10 cellular contexts compared by ENCODE assay signal in the genomic region with DNA sequence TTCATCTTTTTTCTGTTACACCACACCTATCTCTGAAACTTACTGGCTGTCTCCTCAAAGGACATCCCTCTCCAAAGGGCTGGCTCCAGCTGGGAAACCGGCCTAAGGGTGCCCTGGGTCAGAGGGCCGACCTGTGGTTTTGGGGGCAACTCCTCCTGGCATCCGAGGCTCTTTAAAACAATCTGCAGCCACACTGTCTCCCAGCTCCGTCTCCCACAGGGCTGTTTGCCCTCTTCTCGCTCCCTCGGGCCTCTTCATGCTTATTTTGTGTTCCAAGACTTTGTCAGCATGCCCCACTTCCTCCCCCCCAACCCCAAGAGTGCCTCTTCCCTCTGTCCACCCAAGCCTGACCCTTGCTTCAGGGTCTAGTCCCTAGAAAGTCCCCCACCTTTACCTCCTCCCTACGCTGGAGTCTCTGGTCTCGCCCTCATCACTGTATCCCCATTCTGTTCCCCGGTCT. TPM values are rescaled to one million over a fixed set of nuclear protein-coding genes. Genes with fewer than 3 reads are reported as not detected.
DNase-seq lines count a peak whose midpoint lies in the region; ATAC-seq, FAIRE-seq and TF ChIP-seq lines count a peak whose summit lies in the region.
"Had no signal": no experiment of that assay in that cellular context is flagged by ENCODE, and none has a peak within 500 bp of the region (broad histone marks: within the 10 kb centered on the region; RNA-seq: fewer than 3 reads in every experiment).

No MANE protein-coding gene starts in this region.

- peak overlapping the region; percentile 81 for H3K4me3 ChIP-seq in CD8-positive, alpha-beta memory T cell (ENCODE audit: low read length)
- H3K4me3 ChIP-seq in GM12878 (peak overlapping the region; percentile 89), MG63 (no peak overlapping the region)

- peak overlapping the region; percentile 86 to 100 (median 96) for H3K27ac Mint-ChIP-seq in CD8-positive, alpha-beta memory T cell
- peak overlapping the region; percentile 98 to 100 (median 100) for H3K27ac Mint-ChIP-seq in IgD-negative memory B cell
- H3K27ac Mint-ChIP-seq in natural killer cell treated with Interleukin-12 subunit alpha and Interleukin-12 subunit beta and Interleukin-15 and Interleukin-18, amount 100 ng/mL, for 72 hours, result peak overlapping the region; percentile 100

- no peaks in the 10 kb centered on the region for H4K20me1 ChIP-seq in GM12878 (ENCODE audit: control insufficient read depth, insufficient read depth)

- no peak for FAIRE-seq in GM12878 (lab: Jason Lieb, UNC)

- peak overlapping the region; percentile 82 for H3K9ac ChIP-seq in GM12878 (ENCODE audit: control insufficient read depth, insufficient read depth, low read length)

- no peaks in the 10 kb centered on the region for H3K27me3 ChIP-seq in CD8-positive, alpha-beta memory T cell (ENCODE audit: insufficient read depth, low read length, poor library complexity, severe bottlenecking)
- H3K27me3 ChIP-seq in GM12878 (replicated peaks in 1 of 2; ENCODE audit: control insufficient read depth in 2 of 2, insufficient read depth in 2 of 2, low read length in 1 of 2), result no peaks in the 10 kb centered on the region
- no peaks in the 10 kb centered on the region for H3K27me3 ChIP-seq in MG63
- H3K27me3 ChIP-seq: right atrium auricular region had no signal

- H3K9me3 ChIP-seq in CD8-positive, alpha-beta memory T cell (ENCODE audit: low read length), result no peaks in the 10 kb centered on the region
- no peaks in the 10 kb centered on the region for H3K9me3 ChIP-seq in GM12878 (replicated peaks; ENCODE audit: control insufficient read depth, insufficient read depth, low read length)
- no peaks in the 10 kb centered on the region for H3K9me3 ChIP-seq in MG63
- H3K9me3 ChIP-seq: right atrium auricular region had no signal

- no peak for TF ChIP-seq POLR2A in GM12878 (IDR thresholded peaks at IDR 0.05; ENCODE audit: low read depth, low read length)

- CTCF ChIA-PET in CD8-positive, alpha-beta memory T cell (lab: Charles Lee), result interaction anchor here (1.1 to 18.5 kb wide), 9 partner anchors 10 to 421 kb away, joined by 3 to 1086 read pairs (median 19); partner anchors contain the start of gene C15orf39
- CTCF ChIA-PET in GM12878 (lab: Yijun Ruan, JAX), result interaction anchor here (0.8 to 25.9 kb wide), 13 partner anchors 5 to 398 kb away, joined by 3 to 1288 read pairs (median 5); partner anchors contain the start of gene CSK

- peak overlapping the region; percentile 66 for H3K27ac ChIP-seq in CD8-positive, alpha-beta memory T cell (ENCODE audit: low read depth, low read length)
- peak overlapping the region; percentile 93 for H3K27ac ChIP-seq in GM12878 (ENCODE audit: control insufficient read depth, insufficient read depth)

- no peak for TF ChIP-seq CTCF in GM12878 (IDR thresholded peaks at IDR 0.05 in 2 of 3, conservative IDR thresholded peaks at IDR 0.05 in 1 of 3; ENCODE audit: control insufficient read depth in 2 of 3, extremely low read depth in 1 of 3, insufficient read depth in 1 of 3, low read depth in 3 of 3, low read length in 3 of 3)

- H2AFZ ChIP-seq in GM12878 (ENCODE audit: control insufficient read depth, low read depth, low read length), result no peak overlapping the region; the same call in 1 of the 2 replicates

- H3K27me3 Mint-ChIP-seq in CD8-positive, alpha-beta memory T cell, result peaks cover 0 to 5% of the 10 kb centered on the region in 2 donors
- no peaks in the 10 kb centered on the region for H3K27me3 Mint-ChIP-seq in IgD-negative memory B cell
- no peaks in the 10 kb centered on the region for H3K27me3 Mint-ChIP-seq in natural killer cell treated with Interleukin-12 subunit alpha and Interleukin-12 subunit beta and Interleukin-15 and Interleukin-18, amount 100 ng/mL, for 72 hours

- SMC1A ChIA-PET in GM12878 (lab: Charles Lee; ENCODE audit: uncharacterized antibody, unreplicated experiment), result interaction anchor here (0.7 to 17.6 kb wide), 8 partner anchors 9 to 395 kb away, joined by 3 to 811 read pairs (median 8); partner anchors contain the start of gene FAM219B

- H3K9me3 Mint-ChIP-seq in CD8-positive, alpha-beta memory T cell, result no peaks in the 10 kb centered on the region
- no peaks in the 10 kb centered on the region for H3K9me3 Mint-ChIP-seq in IgD-negative memory B cell
- H3K9me3 Mint-ChIP-seq in natural killer cell treated with Interleukin-12 subunit alpha and Interleukin-12 subunit beta and Interleukin-15 and Interleukin-18, amount 100 ng/mL, for 72 hours, result no peaks in the 10 kb centered on the region

- H3K36me3 ChIP-seq in CD8-positive, alpha-beta memory T cell (ENCODE audit: insufficient read depth, low read length), result no peaks in the 10 kb centered on the region
- H3K36me3 ChIP-seq in GM12878 (ENCODE audit: control insufficient read depth in 2 of 2, insufficient read depth in 2 of 2, low read length in 1 of 2), result no peaks in the 10 kb centered on the region; a peak in 1 of 4 replicates
- H3K36me3 ChIP-seq in MG63, result peaks cover 19% of the 10 kb centered on the region
- H3K36me3 ChIP-seq: right atrium auricular region had no signal

- peak overlapping the region; percentile 99 for H3K4me2 ChIP-seq in GM12878 (ENCODE audit: control insufficient read depth, insufficient read depth)

- peaks cover 0 to 27% (median 2%) of the 10 kb centered on the region in 3 donors for H3K36me3 Mint-ChIP-seq in CD8-positive, alpha-beta memory T cell
- H3K36me3 Mint-ChIP-seq in IgD-negative memory B cell, result no peaks in the 10 kb centered on the region
- H3K36me3 Mint-ChIP-seq in natural killer cell treated with Interleukin-12 subunit alpha and Interleukin-12 subunit beta and Interleukin-15 and Interleukin-18, amount 100 ng/mL, for 72 hours, result peaks cover 6% of the 10 kb centered on the region

- H3K79me2 ChIP-seq in GM12878 (ENCODE audit: control insufficient read depth, insufficient read depth, low read length), result peaks cover 55% of the 10 kb centered on the region

- no peak for TF ChIP-seq RAD21 in GM12878 (IDR thresholded peaks at IDR 0.05; ENCODE audit: insufficient read depth, low read depth, low read length)

- peak overlapping the region; percentile 80 to 98 (median 95) for H3K4me3 Mint-ChIP-seq in CD8-positive, alpha-beta memory T cell
- peak overlapping the region; percentile 90 to 98 (median 95) for H3K4me3 Mint-ChIP-seq in IgD-negative memory B cell
- peak overlapping the region; percentile 96 for H3K4me3 Mint-ChIP-seq in natural killer cell treated with Interleukin-12 subunit alpha and Interleukin-12 subunit beta and Interleukin-15 and Interleukin-18, amount 100 ng/mL, for 72 hours

- POLR2A ChIA-PET in CD8-positive, alpha-beta memory T cell (lab: Charles Lee), result interaction anchor here (0.5 to 6.4 kb wide), 10 partner anchors 7 to 192 kb away, joined by 3 to 89 read pairs (median 8); no protein-coding TSS in a partner anchor
- POLR2A ChIA-PET in GM12878 (lab: Charles Lee), result interaction anchor here (0.5 to 17.5 kb wide), 8 partner anchors 8 to 396 kb away, joined by 3 to 602 read pairs (median 6); partner anchors contain the start of genes CLK3 and CSK

- ATAC-seq in GM12878 (no peak; the same call in 2 of the 3 replicates), GM18907 (IDR thresholded peaks at IDR 0.05; ENCODE audit: unreplicated experiment) (no peak)
- no peak for ATAC-seq in natural killer cell treated with Interleukin-12 subunit alpha and Interleukin-12 subunit beta and Interleukin-15 and Interleukin-18, amount 100 ng/mL, for 72 hours

- peaks cover 72 to 82% (median 74%) of the 10 kb centered on the region in 3 donors for H3K4me1 Mint-ChIP-seq in CD8-positive, alpha-beta memory T cell
- H3K4me1 Mint-ChIP-seq in IgD-negative memory B cell, result peaks cover 54 to 71% (median 66%) of the 10 kb centered on the region in 3 donors
- H3K4me1 Mint-ChIP-seq in natural killer cell treated with Interleukin-12 subunit alpha and Interleukin-12 subunit beta and Interleukin-15 and Interleukin-18, amount 100 ng/mL, for 72 hours (ENCODE audit: low read depth in 2 of 2), result peaks cover 72 to 84% of the 10 kb centered on the region in 2 donors

- BruUV-seq in GM12878 (replicated peaks; lab: Mats Ljungman, UMichigan), result no TSS peak

- no peak for DNase-seq in CD8-positive, alpha-beta memory T cell
- DNase-seq in GM12878 (ENCODE audit: low read depth, low spot score) (no peak), MG63 (no peak), NCI-H2081 (lab: John Stamatoyannopoulos, UW) (no peak), NCI-H510A treated with DMSO at 0.1 percent for 48 hours (lab: John Stamatoyannopoulos, UW) (no peak)
- DNase-seq in natural killer cell treated with Interleukin-12 subunit alpha and Interleukin-12 subunit beta and Interleukin-15 and Interleukin-18, amount 100 ng/mL, for 72 hours (ENCODE audit: low spot score), result no peak
- DNase-seq: DMS79 had no signal

- intact Hi-C loops in GM12878 (cut with micrococcal nuclease; ENCODE audit: unreplicated experiment), result no loop called here

- 0 out of 4 replicates have a peak, but pooled peaks of 1 of the 2 experiments have one; percentile 9 for TF ChIP-seq EP300 in GM12878 (IDR thresholded peaks at IDR 0.05; ENCODE audit: borderline replicate concordance in 1 of 2, control insufficient read depth in 1 of 2, low read depth in 2 of 2, low read length in 2 of 2)

- RAD21 ChIA-PET in GM12878 (lab: Charles Lee; ENCODE audit: unreplicated experiment), result interaction anchor here (0.6 to 25.2 kb wide), 8 partner anchors 1 to 395 kb away, joined by 3 to 1186 read pairs (median 6); partner anchors contain the start of genes CSK and SCAMP2

- peaks cover 66% of the 10 kb centered on the region for H3K4me1 ChIP-seq in CD8-positive, alpha-beta memory T cell (ENCODE audit: insufficient read depth, low read length)
- H3K4me1 ChIP-seq in GM12878 (ENCODE audit: control insufficient read depth, insufficient read depth, low read length), result peaks cover 63% of the 10 kb centered on the region

- under 1% methylated on average over 9 of the region's 9 CpGs for WGBS in GM12878 (ENCODE audit: insufficient coverage, insufficient replicate concordance, low lambda C conversion rate, missing lambda C conversion rate)

- in situ Hi-C loops in GM12878 (cut with MboI), result loop anchor here (5.0 kb wide), 1 partner anchor 383 kb away; no protein-coding TSS in a partner anchor

RNA-seq across cellular contexts. Expression of gene CSK, which starts 1.3 kb away (rescaled TPM):
- total RNA-seq in CD8-positive, alpha-beta memory T cell, result 100 to 1,000 TPM; 288 to 294 TPM
- polyA plus RNA-seq in CD8-positive, alpha-beta memory T cell, result 154 TPM
- polyA plus RNA-seq in IgD-negative memory B cell (214 TPM), GM12878 (2011; rRNA removed) (54.2 and 107 TPM in 2 replicates), GM12878 (2014; fragmentation: Illumina TruSeq; extraction: Trizol) (39.6 and 132 TPM in 2 replicates), GM12878 (2014; fragmentation: Nextera tagmentation; extraction: Ambion mirVana) (10 to 100 TPM in 1 of 2 experiments, 1 to 10 TPM in 1; 3.4 to 11.5 TPM), GM12878 (2014; rRNA removed) (134 and 172 TPM in 2 replicates), GM12878 (2016; fragmentation: Nextera tagmentation; extraction: Ambion mirVana) (10 to 100 TPM; 53.4 to 74.3 TPM)
- 239 and 258 TPM in 2 replicates for total RNA-seq in GM12878 (2013; cell fraction: nucleolus; rRNA removed)
- total RNA-seq in GM12878 (2014; rRNA removed) (70.9 and 77.3 TPM in 2 replicates), GM12878 (2014; rRNA removed; fragmentation: Illumina TruSeq; extraction: Trizol) (68.1 and 70.9 TPM in 2 replicates), GM12878 (2021) (313 and 327 TPM in 2 replicates)
- 88.8 TPM for polyA plus RNA-seq in GM12878 (2011; ENCODE audit: low read depth)
- 137 and 141 TPM in 2 replicates for polyA plus RNA-seq in GM12878 (2011; cell fraction: cytosol; rRNA removed)
- polyA plus RNA-seq in GM12878 (2011; cell fraction: nucleus; rRNA removed), result 436 and 515 TPM in 2 replicates
- 170 and 175 TPM in 2 replicates for polyA plus RNA-seq in GM12878 (2012)
- polyA minus RNA-seq in GM12878 (2011; rRNA and poly(A)+ RNA removed), result 134 and 177 TPM in 2 replicates
- polyA minus RNA-seq in GM12878 (2011; cell fraction: cytosol; rRNA and poly(A)+ RNA removed), result 98.8 and 103 TPM in 2 replicates
- polyA minus RNA-seq in GM12878 (2011; cell fraction: nucleus; rRNA and poly(A)+ RNA removed), result 80.9 and 166 TPM in 2 replicates
- 100 to 1,000 TPM; 323 TPM for total RNA-seq in natural killer cell treated with Interleukin-12 subunit alpha and Interleukin-12 subunit beta and Interleukin-15 and Interleukin-18, amount 100 ng/mL, for 72 hours
- 42.0 and 57.2 TPM in 2 replicates for total RNA-seq in MG63 (2014; rRNA removed; shearing (Covaris generic); ENCODE audit: low replicate concordance)

RNA-seq across cellular contexts. Expression of gene CYP1A2, which starts 31.9 kb away (rescaled TPM):
- total RNA-seq in CD8-positive, alpha-beta memory T cell, result not detected
- polyA plus RNA-seq in CD8-positive, alpha-beta memory T cell, result not detected
- polyA plus RNA-seq in IgD-negative memory B cell (not detected), GM12878 (2011; rRNA removed) (0.03 TPM in 1 of 2 replicates, not detected in the other), GM12878 (2014; fragmentation: Illumina TruSeq; extraction: Trizol) (not detected in 2 replicates), GM12878 (2014; fragmentation: Nextera tagmentation; extraction: Ambion mirVana) (not detected), GM12878 (2014; rRNA removed) (not detected in 2 replicates), GM12878 (2016; fragmentation: Nextera tagmentation; extraction: Ambion mirVana) (under 1 TPM; 0.05 to 0.09 TPM)
- total RNA-seq in GM12878 (2013; cell fraction: nucleolus; rRNA removed), result not detected in 2 replicates
- total RNA-seq in GM12878 (2014; rRNA removed) (not detected in 2 replicates), GM12878 (2014; rRNA removed; fragmentation: Illumina TruSeq; extraction: Trizol) (not detected in 2 replicates), GM12878 (2021) (not detected in 2 replicates)
- not detected for polyA plus RNA-seq in GM12878 (2011; ENCODE audit: low read depth)
- not detected in 2 replicates for polyA plus RNA-seq in GM12878 (2011; cell fraction: cytosol; rRNA removed)
- not detected in 2 replicates for polyA plus RNA-seq in GM12878 (2011; cell fraction: nucleus; rRNA removed)
- polyA plus RNA-seq in GM12878 (2012), result not detected in 2 replicates
- not detected in 2 replicates for polyA minus RNA-seq in GM12878 (2011; rRNA and poly(A)+ RNA removed)
- not detected in 2 replicates for polyA minus RNA-seq in GM12878 (2011; cell fraction: cytosol; rRNA and poly(A)+ RNA removed)
- not detected in 2 replicates for polyA minus RNA-seq in GM12878 (2011; cell fraction: nucleus; rRNA and poly(A)+ RNA removed)
- not detected for total RNA-seq in natural killer cell treated with Interleukin-12 subunit alpha and Interleukin-12 subunit beta and Interleukin-15 and Interleukin-18, amount 100 ng/mL, for 72 hours
- 0.23 TPM in 1 of 2 replicates, not detected in the other for total RNA-seq in MG63 (2014; rRNA removed; shearing (Covaris generic); ENCODE audit: low replicate concordance)
- total RNA-seq: right atrium auricular region had no signal

RNA-seq across cellular contexts. Expression of gene LMAN1L, which starts 32.1 kb away (rescaled TPM):
- total RNA-seq in CD8-positive, alpha-beta memory T cell, result under 1 TPM in 1 of 2 experiments, not detected in 1; 0.27 TPM
- not detected for polyA plus RNA-seq in CD8-positive, alpha-beta memory T cell
- polyA plus RNA-seq in IgD-negative memory B cell (not detected), GM12878 (2011; rRNA removed) (not detected in 2 replicates), GM12878 (2014; fragmentation: Illumina TruSeq; extraction: Trizol) (not detected in 2 replicates), GM12878 (2014; fragmentation: Nextera tagmentation; extraction: Ambion mirVana) (not detected), GM12878 (2014; rRNA removed) (not detected in 2 replicates), GM12878 (2016; fragmentation: Nextera tagmentation; extraction: Ambion mirVana) (not detected)
- 0.47 and 0.61 TPM in 2 replicates for total RNA-seq in GM12878 (2013; cell fraction: nucleolus; rRNA removed)
- total RNA-seq in GM12878 (2014; rRNA removed) (not detected in 2 replicates), GM12878 (2014; rRNA removed; fragmentation: Illumina TruSeq; extraction: Trizol) (not detected in 2 replicates), GM12878 (2021) (not detected in 2 replicates)
- not detected for polyA plus RNA-seq in GM12878 (2011; ENCODE audit: low read depth)
- not detected in 2 replicates for polyA plus RNA-seq in GM12878 (2011; cell fraction: cytosol; rRNA removed)
- polyA plus RNA-seq in GM12878 (2011; cell fraction: nucleus; rRNA removed), result 0.16 and 0.76 TPM in 2 replicates
- polyA plus RNA-seq in GM12878 (2012), result 0.20 and 0.32 TPM in 2 replicates
- polyA minus RNA-seq in GM12878 (2011; rRNA and poly(A)+ RNA removed), result 0.29 TPM in 1 of 2 replicates, not detected in the other
- polyA minus RNA-seq in GM12878 (2011; cell fraction: cytosol; rRNA and poly(A)+ RNA removed), result not detected in 2 replicates
- not detected in 2 replicates for polyA minus RNA-seq in GM12878 (2011; cell fraction: nucleus; rRNA and poly(A)+ RNA removed)
- total RNA-seq in natural killer cell treated with Interleukin-12 subunit alpha and Interleukin-12 subunit beta and Interleukin-15 and Interleukin-18, amount 100 ng/mL, for 72 hours, result 1 to 10 TPM; 3.4 to 4.9 TPM
- not detected in 2 replicates for total RNA-seq in MG63 (2014; rRNA removed; shearing (Covaris generic); ENCODE audit: low replicate concordance)

RNA-seq across cellular contexts. Expression of gene CPLX3, which starts 45.9 kb away (rescaled TPM):
- not detected for total RNA-seq in CD8-positive, alpha-beta memory T cell
- not detected for polyA plus RNA-seq in CD8-positive, alpha-beta memory T cell
- polyA plus RNA-seq in IgD-negative memory B cell, result not detected
- total RNA-seq in GM12878 (2013; cell fraction: nucleolus; rRNA removed), result not detected in 2 replicates
- total RNA-seq in GM12878 (2014; rRNA removed), result 0.11 TPM in 1 of 2 replicates, not detected in the other
- total RNA-seq in GM12878 (2014; rRNA removed; fragmentation: Illumina TruSeq; extraction: Trizol), result not detected in 2 replicates
- total RNA-seq in GM12878 (2021), result not detected in 2 replicates
- not detected for polyA plus RNA-seq in GM12878 (2011; ENCODE audit: low read depth)
- not detected in 2 replicates for polyA plus RNA-seq in GM12878 (2011; rRNA removed)
- not detected in 2 replicates for polyA plus RNA-seq in GM12878 (2011; cell fraction: cytosol; rRNA removed)
- polyA plus RNA-seq in GM12878 (2011; cell fraction: nucleus; rRNA removed), result 0.16 and 0.24 TPM in 2 replicates
- polyA plus RNA-seq in GM12878 (2012), result not detected in 2 replicates
- polyA plus RNA-seq in GM12878 (2014; fragmentation: Illumina TruSeq; extraction: Trizol), result not detected in 2 replicates
- under 1 TPM in 1 of 2 experiments, not detected in 1; 0.02 TPM for polyA plus RNA-seq in GM12878 (2014; fragmentation: Nextera tagmentation; extraction: Ambion mirVana)
- 0.04 TPM in 1 of 2 replicates, not detected in the other for polyA plus RNA-seq in GM12878 (2014; rRNA removed)
- polyA plus RNA-seq in GM12878 (2016; fragmentation: Nextera tagmentation; extraction: Ambion mirVana), result not detected
- not detected in 2 replicates for polyA minus RNA-seq in GM12878 (2011; rRNA and poly(A)+ RNA removed)
- polyA minus RNA-seq in GM12878 (2011; cell fraction: cytosol; rRNA and poly(A)+ RNA removed), result not detected in 2 replicates
- polyA minus RNA-seq in GM12878 (2011; cell fraction: nucleus; rRNA and poly(A)+ RNA removed), result not detected in 2 replicates
- 1 to 10 TPM in 1 of 2 donors, under 1 TPM in 1; 0.43 to 1.7 TPM for total RNA-seq in natural killer cell treated with Interleukin-12 subunit alpha and Interleukin-12 subunit beta and Interleukin-15 and Interleukin-18, amount 100 ng/mL, for 72 hours
- total RNA-seq in MG63 (2014; rRNA removed; shearing (Covaris generic); ENCODE audit: low replicate concordance), result not detected in 2 replicates

RNA-seq across cellular contexts. Expression of gene CYP1A1, which starts 55.2 kb away (rescaled TPM):
- total RNA-seq in CD8-positive, alpha-beta memory T cell, result 1 to 10 TPM; 2.4 to 2.6 TPM
- polyA plus RNA-seq in CD8-positive, alpha-beta memory T cell, result 0.09 TPM
- polyA plus RNA-seq in IgD-negative memory B cell (not detected), GM12878 (2011; rRNA removed) (0.05 and 0.29 TPM in 2 replicates), GM12878 (2014; fragmentation: Illumina TruSeq; extraction: Trizol) (0.04 TPM in 1 of 2 replicates, not detected in the other), GM12878 (2014; fragmentation: Nextera tagmentation; extraction: Ambion mirVana) (not detected), GM12878 (2014; rRNA removed) (0.04 and 0.22 TPM in 2 replicates), GM12878 (2016; fragmentation: Nextera tagmentation; extraction: Ambion mirVana) (under 1 TPM in 1 of 2 experiments, not detected in 1; 0.71 TPM)
- 0.37 and 0.65 TPM in 2 replicates for total RNA-seq in GM12878 (2013; cell fraction: nucleolus; rRNA removed)
- total RNA-seq in GM12878 (2014; rRNA removed) (0.28 TPM in 1 of 2 replicates, not detected in the other), GM12878 (2014; rRNA removed; fragmentation: Illumina TruSeq; extraction: Trizol) (0.09 TPM in 1 of 2 replicates, not detected in the other), GM12878 (2021) (not detected in 2 replicates)
- 0.31 TPM for polyA plus RNA-seq in GM12878 (2011; ENCODE audit: low read depth)
- 0.12 and 0.25 TPM in 2 replicates for polyA plus RNA-seq in GM12878 (2011; cell fraction: cytosol; rRNA removed)
- polyA plus RNA-seq in GM12878 (2011; cell fraction: nucleus; rRNA removed), result 0.19 and 0.30 TPM in 2 replicates
- 0.41 and 0.60 TPM in 2 replicates for polyA plus RNA-seq in GM12878 (2012)
- polyA minus RNA-seq in GM12878 (2011; rRNA and poly(A)+ RNA removed), result 0.41 TPM in 1 of 2 replicates, not detected in the other
- polyA minus RNA-seq in GM12878 (2011; cell fraction: cytosol; rRNA and poly(A)+ RNA removed), result not detected in 2 replicates
- polyA minus RNA-seq in GM12878 (2011; cell fraction: nucleus; rRNA and poly(A)+ RNA removed), result 0.36 TPM in 1 of 2 replicates, not detected in the other
- total RNA-seq in natural killer cell treated with Interleukin-12 subunit alpha and Interleukin-12 subunit beta and Interleukin-15 and Interleukin-18, amount 100 ng/mL, for 72 hours, result 1 to 10 TPM; 3.2 to 4.6 TPM
- total RNA-seq in MG63 (2014; rRNA removed; shearing (Covaris generic); ENCODE audit: low replicate concordance), result 11.6 and 15.7 TPM in 2 replicates
